In the genomic region with DNA sequence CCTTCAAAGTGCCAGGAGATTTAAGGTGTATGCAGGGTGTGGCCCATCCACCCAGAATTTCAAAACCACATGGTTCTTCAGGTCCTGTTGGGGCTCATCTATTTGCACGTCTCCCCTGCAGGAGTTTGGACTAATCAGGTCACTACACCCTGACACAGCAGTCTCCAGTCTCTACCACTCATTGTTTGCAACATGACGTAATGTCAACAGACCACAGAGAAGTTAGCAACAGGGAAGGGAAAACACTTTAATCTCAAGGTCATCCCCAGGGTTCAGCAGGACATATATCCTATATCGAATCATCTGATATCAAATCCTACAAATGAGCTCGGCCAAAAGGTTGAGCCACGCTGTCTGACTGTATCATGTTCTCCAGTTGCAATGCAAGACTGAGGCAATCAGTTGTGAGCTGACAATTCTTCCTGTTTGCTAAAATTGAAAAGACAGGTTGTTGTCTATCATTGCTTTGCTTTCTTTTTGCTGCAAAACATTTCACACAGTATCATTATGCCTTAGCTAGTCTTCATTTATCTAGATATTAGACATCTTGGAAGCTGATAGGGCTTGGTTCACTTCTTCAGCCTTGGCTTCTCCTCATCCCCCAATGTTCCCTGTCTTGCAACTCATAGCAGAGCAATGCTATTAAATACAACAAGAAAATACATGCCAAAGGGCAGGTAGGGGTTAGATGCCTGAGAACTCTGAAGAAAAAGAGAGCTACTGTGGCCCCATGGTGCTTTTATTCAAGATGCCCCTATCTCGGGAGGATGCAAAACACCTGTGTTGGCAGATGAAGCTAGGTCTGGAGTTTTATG, we compare ENCODE assay signal across 1 cellular context.
A peak's percentile ranks its signal among the peaks of the same experiment; 100 is the strongest.
TF ChIP-seq lines count a peak whose summit lies in the region.

No MANE protein-coding gene starts in this region.

TF ChIP-seq in HEK293, 187 proteins besides CTCF, POLR2A, EP300 and RAD21 (continued from another document and continues in another):
- no peak for TF ChIP-seq ZNF580 (tag by site-specific recombination; IDR thresholded peaks at IDR 0.05)
- TF ChIP-seq ZBTB21 (tag by site-specific recombination; IDR thresholded peaks at IDR 0.05), result peak; percentile 77
- TF ChIP-seq ZNF585B (tag by site-specific recombination; IDR thresholded peaks at IDR 0.05), result no peak
- no peak for TF ChIP-seq ZNF280C (tag by site-specific recombination; IDR thresholded peaks at IDR 0.05)
- TF ChIP-seq ZNF660 (tag by site-specific recombination; IDR thresholded peaks at IDR 0.05), result peak; percentile 70
- TF ChIP-seq REST (tag by site-specific recombination; IDR thresholded peaks at IDR 0.05), result no peak
- TF ChIP-seq ELK4 (IDR thresholded peaks at IDR 0.05; ENCODE audit: borderline replicate concordance, low read depth, low read length), result no peak
- TF ChIP-seq ZBTB48 (tag by site-specific recombination; IDR thresholded peaks at IDR 0.05), result peak; percentile 22; the same call in 1 of the 2 replicates
- peak; percentile 73 for TF ChIP-seq ZIC2 (tag by site-specific recombination; IDR thresholded peaks at IDR 0.05)
- TF ChIP-seq ZXDB (tag by site-specific recombination; IDR thresholded peaks at IDR 0.05), result peak; percentile 23; the same call in 1 of the 2 replicates
- TF ChIP-seq, protein P1, sequence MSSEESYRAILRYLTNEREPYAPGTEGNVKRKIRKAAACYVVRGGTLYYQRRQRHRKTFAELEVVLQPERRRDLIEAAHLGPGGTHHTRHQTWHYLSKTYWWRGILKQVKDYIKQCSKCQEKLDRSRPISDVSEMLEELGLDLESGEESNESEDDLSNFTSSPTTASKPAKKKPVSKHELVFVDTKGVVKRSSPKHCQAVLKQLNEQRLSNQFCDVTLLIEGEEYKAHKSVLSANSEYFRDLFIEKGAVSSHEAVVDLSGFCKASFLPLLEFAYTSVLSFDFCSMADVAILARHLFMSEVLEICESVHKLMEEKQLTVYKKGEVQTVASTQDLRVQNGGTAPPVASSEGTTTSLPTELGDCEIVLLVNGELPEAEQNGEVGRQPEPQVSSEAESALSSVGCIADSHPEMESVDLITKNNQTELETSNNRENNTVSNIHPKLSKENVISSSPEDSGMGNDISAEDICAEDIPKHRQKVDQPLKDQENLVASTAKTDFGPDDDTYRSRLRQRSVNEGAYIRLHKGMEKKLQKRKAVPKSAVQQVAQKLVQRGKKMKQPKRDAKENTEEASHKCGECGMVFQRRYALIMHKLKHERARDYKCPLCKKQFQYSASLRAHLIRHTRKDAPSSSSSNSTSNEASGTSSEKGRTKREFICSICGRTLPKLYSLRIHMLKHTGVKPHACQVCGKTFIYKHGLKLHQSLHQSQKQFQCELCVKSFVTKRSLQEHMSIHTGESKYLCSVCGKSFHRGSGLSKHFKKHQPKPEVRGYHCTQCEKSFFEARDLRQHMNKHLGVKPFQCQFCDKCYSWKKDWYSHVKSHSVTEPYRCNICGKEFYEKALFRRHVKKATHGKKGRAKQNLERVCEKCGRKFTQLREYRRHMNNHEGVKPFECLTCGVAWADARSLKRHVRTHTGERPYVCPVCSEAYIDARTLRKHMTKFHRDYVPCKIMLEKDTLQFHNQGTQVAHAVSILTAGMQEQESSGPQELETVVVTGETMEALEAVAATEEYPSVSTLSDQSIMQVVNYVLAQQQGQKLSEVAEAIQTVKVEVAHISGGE (tag by site-specific recombination; conservative IDR thresholded peaks at IDR 0.05; ENCODE audit: low read depth), result no peak
- TF ChIP-seq, protein P2, sequence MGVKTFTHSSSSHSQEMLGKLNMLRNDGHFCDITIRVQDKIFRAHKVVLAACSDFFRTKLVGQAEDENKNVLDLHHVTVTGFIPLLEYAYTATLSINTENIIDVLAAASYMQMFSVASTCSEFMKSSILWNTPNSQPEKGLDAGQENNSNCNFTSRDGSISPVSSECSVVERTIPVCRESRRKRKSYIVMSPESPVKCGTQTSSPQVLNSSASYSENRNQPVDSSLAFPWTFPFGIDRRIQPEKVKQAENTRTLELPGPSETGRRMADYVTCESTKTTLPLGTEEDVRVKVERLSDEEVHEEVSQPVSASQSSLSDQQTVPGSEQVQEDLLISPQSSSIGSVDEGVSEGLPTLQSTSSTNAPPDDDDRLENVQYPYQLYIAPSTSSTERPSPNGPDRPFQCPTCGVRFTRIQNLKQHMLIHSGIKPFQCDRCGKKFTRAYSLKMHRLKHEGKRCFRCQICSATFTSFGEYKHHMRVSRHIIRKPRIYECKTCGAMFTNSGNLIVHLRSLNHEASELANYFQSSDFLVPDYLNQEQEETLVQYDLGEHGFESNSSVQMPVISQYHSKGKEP (tag by site-specific recombination; IDR thresholded peaks at IDR 0.05), result no peak
- no peak for TF ChIP-seq ZNF155 (tag by site-specific recombination; IDR thresholded peaks at IDR 0.05)
- 0 out of 2 replicates have a peak, but pooled peaks have one; percentile 33 for TF ChIP-seq ZNF501 (tag by site-specific recombination; IDR thresholded peaks at IDR 0.05)
- TF ChIP-seq ZEB2 (tag by site-specific recombination; IDR thresholded peaks at IDR 0.05), result no peak
- TF ChIP-seq ZNF843 (tag by site-specific recombination; IDR thresholded peaks at IDR 0.05), result peak; percentile 59
- no peak for TF ChIP-seq ZNF37A (tag by site-specific recombination; IDR thresholded peaks at IDR 0.05)
- TF ChIP-seq, protein P3, sequence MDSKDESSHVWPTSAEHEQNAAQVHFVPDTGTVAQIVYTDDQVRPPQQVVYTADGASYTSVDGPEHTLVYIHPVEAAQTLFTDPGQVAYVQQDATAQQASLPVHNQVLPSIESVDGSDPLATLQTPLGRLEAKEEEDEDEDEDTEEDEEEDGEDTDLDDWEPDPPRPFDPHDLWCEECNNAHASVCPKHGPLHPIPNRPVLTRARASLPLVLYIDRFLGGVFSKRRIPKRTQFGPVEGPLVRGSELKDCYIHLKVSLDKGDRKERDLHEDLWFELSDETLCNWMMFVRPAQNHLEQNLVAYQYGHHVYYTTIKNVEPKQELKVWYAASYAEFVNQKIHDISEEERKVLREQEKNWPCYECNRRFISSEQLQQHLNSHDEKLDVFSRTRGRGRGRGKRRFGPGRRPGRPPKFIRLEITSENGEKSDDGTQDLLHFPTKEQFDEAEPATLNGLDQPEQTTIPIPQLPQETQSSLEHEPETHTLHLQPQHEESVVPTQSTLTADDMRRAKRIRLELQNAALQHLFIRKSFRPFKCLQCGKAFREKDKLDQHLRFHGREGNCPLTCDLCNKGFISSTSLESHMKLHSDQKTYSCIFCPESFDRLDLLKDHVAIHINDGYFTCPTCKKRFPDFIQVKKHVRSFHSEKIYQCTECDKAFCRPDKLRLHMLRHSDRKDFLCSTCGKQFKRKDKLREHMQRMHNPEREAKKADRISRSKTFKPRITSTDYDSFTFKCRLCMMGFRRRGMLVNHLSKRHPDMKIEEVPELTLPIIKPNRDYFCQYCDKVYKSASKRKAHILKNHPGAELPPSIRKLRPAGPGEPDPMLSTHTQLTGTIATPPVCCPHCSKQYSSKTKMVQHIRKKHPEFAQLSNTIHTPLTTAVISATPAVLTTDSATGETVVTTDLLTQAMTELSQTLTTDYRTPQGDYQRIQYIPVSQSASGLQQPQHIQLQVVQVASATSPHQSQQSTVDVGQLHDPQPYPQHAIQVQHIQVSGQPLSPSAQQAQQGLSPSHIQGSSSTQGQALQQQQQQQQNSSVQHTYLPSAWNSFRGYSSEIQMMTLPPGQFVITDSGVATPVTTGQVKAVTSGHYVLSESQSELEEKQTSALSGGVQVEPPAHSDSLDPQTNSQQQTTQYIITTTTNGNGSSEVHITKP (tag by site-specific recombination; IDR thresholded peaks at IDR 0.05), result peak; percentile 93
- TF ChIP-seq ZNF658 (tag by site-specific recombination; IDR thresholded peaks at IDR 0.05), result no peak
- no peak for TF ChIP-seq SALL2 (tag by site-specific recombination; IDR thresholded peaks at IDR 0.05; ENCODE audit: borderline replicate concordance)
- no peak for TF ChIP-seq ZNF24 (tag by site-specific recombination; IDR thresholded peaks at IDR 0.05)
- TF ChIP-seq, protein P4, sequence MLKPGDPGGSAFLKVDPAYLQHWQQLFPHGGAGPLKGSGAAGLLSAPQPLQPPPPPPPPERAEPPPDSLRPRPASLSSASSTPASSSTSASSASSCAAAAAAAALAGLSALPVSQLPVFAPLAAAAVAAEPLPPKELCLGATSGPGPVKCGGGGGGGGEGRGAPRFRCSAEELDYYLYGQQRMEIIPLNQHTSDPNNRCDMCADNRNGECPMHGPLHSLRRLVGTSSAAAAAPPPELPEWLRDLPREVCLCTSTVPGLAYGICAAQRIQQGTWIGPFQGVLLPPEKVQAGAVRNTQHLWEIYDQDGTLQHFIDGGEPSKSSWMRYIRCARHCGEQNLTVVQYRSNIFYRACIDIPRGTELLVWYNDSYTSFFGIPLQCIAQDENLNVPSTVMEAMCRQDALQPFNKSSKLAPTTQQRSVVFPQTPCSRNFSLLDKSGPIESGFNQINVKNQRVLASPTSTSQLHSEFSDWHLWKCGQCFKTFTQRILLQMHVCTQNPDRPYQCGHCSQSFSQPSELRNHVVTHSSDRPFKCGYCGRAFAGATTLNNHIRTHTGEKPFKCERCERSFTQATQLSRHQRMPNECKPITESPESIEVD (tag by site-specific recombination; IDR thresholded peaks at IDR 0.05), result no peak
- no peak for TF ChIP-seq MEIS1 (CRISPR knock-in tag; IDR thresholded peaks at IDR 0.05; ENCODE audit: borderline replicate concordance)
- no peak for TF ChIP-seq ZNF596 (tag by site-specific recombination; IDR thresholded peaks at IDR 0.05)
- no peak for TF ChIP-seq BCL11B (tag by site-specific recombination; IDR thresholded peaks at IDR 0.05; ENCODE audit: low read depth)
- TF ChIP-seq ZNF433 (tag by site-specific recombination; IDR thresholded peaks at IDR 0.05; ENCODE audit: low read depth), result no peak
- TF ChIP-seq MYNN (tag by site-specific recombination; IDR thresholded peaks at IDR 0.05; ENCODE audit: borderline replicate concordance), result no peak
- TF ChIP-seq ZNF311 (tag by site-specific recombination; IDR thresholded peaks at IDR 0.05; ENCODE audit: borderline replicate concordance), result no peak
- TF ChIP-seq IKZF3 (tag by site-specific recombination; IDR thresholded peaks at IDR 0.05), result peak; percentile 79
- 0 out of 2 replicates have a peak, but pooled peaks have one; percentile 13 for TF ChIP-seq KLF1 (tag by site-specific recombination; IDR thresholded peaks at IDR 0.05)
- TF ChIP-seq ZNF112 (tag by site-specific recombination; IDR thresholded peaks at IDR 0.05), result no peak
- 0 out of 2 replicates have a peak, but pooled peaks have one; percentile 42 for TF ChIP-seq PRDM1 (tag by site-specific recombination; IDR thresholded peaks at IDR 0.05)
- peak; percentile 59 for TF ChIP-seq SP7 (tag by site-specific recombination; IDR thresholded peaks at IDR 0.05)
- TF ChIP-seq ZNF830 (tag by site-specific recombination; IDR thresholded peaks at IDR 0.05; ENCODE audit: low read depth), result no peak
- TF ChIP-seq ZFP37 (tag by site-specific recombination; IDR thresholded peaks at IDR 0.05), result 0 out of 2 replicates have a peak, but pooled peaks have one; percentile 39
- TF ChIP-seq EGR2 (tag by site-specific recombination; IDR thresholded peaks at IDR 0.05; ENCODE audit: low read depth), result no peak
